39 cellular contexts compared by ENCODE assay signal in genomic region chr1:163278602-163279001, GRCh38. TPM values are rescaled to one million over a fixed set of nuclear protein-coding genes. Genes with fewer than 3 reads are reported as not detected.
"Had no signal": no experiment of that assay in that cellular context is flagged by ENCODE, and none has a peak within 500 bp of the region (broad histone marks: within the 10 kb centered on the region; RNA-seq: fewer than 3 reads in every experiment).

No MANE protein-coding gene starts in this region.

- H3K27ac Mint-ChIP-seq: activated naive CD4-positive, alpha-beta T cell treated with anti-CD3 and anti-CD28 coated beads for 36 hours; activated naive CD4-positive, alpha-beta T cell treated with anti-CD3 and anti-CD28 coated beads, Interleukin-2, amount 10 ng/mL, durations not matched to agents 7 days and 5 days; activated naive CD4-positive, alpha-beta T cell treated with anti-CD3 and anti-CD28 coated beads, Interleukin-2, amount 50 U/mL, for 24 hours; activated naive CD4-positive, alpha-beta T cell treated with anti-CD3 and anti-CD28 coated beads, Interleukin-2, amount 50 U/mL, for 72 hours; activated naive CD8-positive, alpha-beta T cell; activated naive CD8-positive, alpha-beta T cell treated with anti-CD3 and anti-CD28 coated beads for 36 hours; activated naive CD8-positive, alpha-beta T cell treated with anti-CD3 and anti-CD28 coated beads, Interleukin-2, amount 10 ng/mL, durations not matched to agents 7 days and 5 days; activated naive CD8-positive, alpha-beta T cell treated with anti-CD3 and anti-CD28 coated beads, Interleukin-2, amount 50 U/mL, for 24 hours; activated T-cell treated with anti-CD3 and anti-CD28 coated beads, Interleukin-2, amount 50 U/mL, for 24 hours; activated T-helper 1 cell treated with anti-CD3 and anti-CD28 coated beads, Interleukin-12 subunit alpha, Interleukin-12 subunit beta, Interleukin-2, Interleukin-4 antibody, amounts not matched to agents 30 ng/mL and 10 ng/mL and 1 ng/mL, durations not matched to agents 14 hours and 24 hours and 36 hours; activated T-helper 17 cell treated with anti-CD3 and anti-CD28 coated beads, Interleukin-2, amount 50 U/mL, for 72 hours; activated T-helper 2 cell treated with anti-CD3 and anti-CD28 coated beads, Interferon-gamma antibody, Interleukin-2, Interleukin-4, amounts not matched to agents 10 μg/mL and 5 μg/mL and 100 μg/mL, durations not matched to agents 14 hours and 24 hours and 36 hours; brain had no signal

- H3K27me3 ChIP-seq: adrenal gland, ascending aorta, body of pancreas, brain microvascular endothelial cell, breast epithelium, cardiac muscle cell had no signal

- H3K27me3 Mint-ChIP-seq: activated naive CD4-positive, alpha-beta T cell treated with anti-CD3 and anti-CD28 coated beads, Interleukin-2, amount 10 ng/mL, durations not matched to agents 7 days and 5 days; activated naive CD4-positive, alpha-beta T cell treated with anti-CD3 and anti-CD28 coated beads, Interleukin-2, amount 50 U/mL, for 24 hours; activated naive CD8-positive, alpha-beta T cell; activated naive CD8-positive, alpha-beta T cell treated with anti-CD3 and anti-CD28 coated beads for 36 hours; activated naive CD8-positive, alpha-beta T cell treated with anti-CD3 and anti-CD28 coated beads, Interleukin-2, amount 10 ng/mL, durations not matched to agents 7 days and 5 days; activated naive CD8-positive, alpha-beta T cell treated with anti-CD3 and anti-CD28 coated beads, Interleukin-2, amount 50 U/mL, for 24 hours; activated T-cell treated with anti-CD3 and anti-CD28 coated beads, Interleukin-2, amount 50 U/mL, for 24 hours; activated T-helper 17 cell treated with anti-CD3 and anti-CD28 coated beads, Interleukin-2, amount 50 U/mL, for 72 hours; brain; central memory CD8-positive, alpha-beta T cell had no signal

- H3K4me3 Mint-ChIP-seq: activated naive CD4-positive, alpha-beta T cell treated with anti-CD3 and anti-CD28 coated beads for 36 hours; activated naive CD4-positive, alpha-beta T cell treated with anti-CD3 and anti-CD28 coated beads, Interleukin-2, amount 10 ng/mL, durations not matched to agents 7 days and 5 days; activated naive CD4-positive, alpha-beta T cell treated with anti-CD3 and anti-CD28 coated beads, Interleukin-2, amount 50 U/mL, for 24 hours; activated naive CD8-positive, alpha-beta T cell; activated naive CD8-positive, alpha-beta T cell treated with anti-CD3 and anti-CD28 coated beads for 36 hours; activated naive CD8-positive, alpha-beta T cell treated with anti-CD3 and anti-CD28 coated beads, Interleukin-2, amount 10 ng/mL, durations not matched to agents 7 days and 5 days; activated naive CD8-positive, alpha-beta T cell treated with anti-CD3 and anti-CD28 coated beads, Interleukin-2, amount 50 U/mL, for 24 hours; activated T-cell treated with anti-CD3 and anti-CD28 coated beads, Interleukin-2, amount 50 U/mL, for 24 hours; activated T-cell treated with anti-CD3 and anti-CD28 coated beads, Interleukin-2, amount 50 U/mL, for 4 hours; activated T-cell treated with anti-CD3 and anti-CD28 coated beads, Interleukin-2, amount 50 U/mL, for 72 hours; activated T-helper 1 cell treated with anti-CD3 and anti-CD28 coated beads, Interleukin-12 subunit alpha, Interleukin-12 subunit beta, Interleukin-2, Interleukin-4 antibody, amounts not matched to agents 30 ng/mL and 10 ng/mL and 1 ng/mL, durations not matched to agents 14 hours and 24 hours and 36 hours; activated T-helper 17 cell treated with anti-CD3 and anti-CD28 coated beads, Interleukin-2, amount 50 U/mL, for 72 hours; brain; central memory CD8-positive, alpha-beta T cell had no signal

- H3K4me1 ChIP-seq: adrenal gland, body of pancreas, breast epithelium had no signal

- H3K4me3 ChIP-seq: adrenal gland, ascending aorta, body of pancreas, breast epithelium, cardiac muscle cell had no signal

- H3K9me3 ChIP-seq: body of pancreas had no signal

- DNase-seq: activated effector memory CD4-positive, alpha-beta T cell treated with anti-CD3 and anti-CD28 coated beads, Interleukin-2, amount 50 U/mL, for 16 hours; activated effector memory CD4-positive, alpha-beta T cell treated with Interleukin-2 at 50 U/mL for 16 hours; activated gamma-delta T cell; activated gamma-delta T cell treated with Interleukin-2 at 50 U/mL for 16 hours; activated naive CD4-positive, alpha-beta T cell; activated naive CD4-positive, alpha-beta T cell treated with anti-CD3 and anti-CD28 coated beads for 36 hours; activated naive CD4-positive, alpha-beta T cell treated with anti-CD3 and anti-CD28 coated beads, Interleukin-2, amount 10 ng/mL, durations not matched to agents 7 days and 5 days; activated naive CD4-positive, alpha-beta T cell treated with anti-CD3 and anti-CD28 coated beads, Interleukin-2, amount 50 U/mL, for 16 hours; activated naive CD4-positive, alpha-beta T cell treated with Interleukin-2 at 50 U/mL for 16 hours; activated naive CD8-positive, alpha-beta T cell treated with anti-CD3 and anti-CD28 coated beads for 36 hours; activated naive CD8-positive, alpha-beta T cell treated with anti-CD3 and anti-CD28 coated beads, Interleukin-2, amount 10 ng/mL, durations not matched to agents 7 days and 5 days; activated naive CD8-positive, alpha-beta T cell treated with anti-CD3 and anti-CD28 coated beads, Interleukin-2, amount 50 U/mL, for 24 hours; activated T-cell treated with anti-CD3 and anti-CD28 coated beads, Interleukin-2, amount 50 U/mL, for 24 hours; activated T-cell treated with anti-CD3 and anti-CD28 coated beads, Interleukin-2, amount 50 U/mL, for 4 hours; activated T-cell treated with anti-CD3 and anti-CD28 coated beads, Interleukin-2, amount 50 U/mL, for 48 hours; activated T-cell treated with anti-CD3 and anti-CD28 coated beads, Interleukin-2, amount 50 U/mL, for 72 hours; adrenal gland; amniotic stem cell; amygdala; anterior cingulate cortex; aorta; body of pancreas; brain microvascular endothelial cell; caudate nucleus; central memory CD4-positive, alpha-beta T cell; cerebellar nuclear complex had no signal

- H3K4me1 Mint-ChIP-seq: activated naive CD4-positive, alpha-beta T cell treated with anti-CD3 and anti-CD28 coated beads, Interleukin-2, amount 10 ng/mL, durations not matched to agents 7 days and 5 days; activated naive CD4-positive, alpha-beta T cell treated with anti-CD3 and anti-CD28 coated beads, Interleukin-2, amount 50 U/mL, for 24 hours; activated naive CD8-positive, alpha-beta T cell treated with anti-CD3 and anti-CD28 coated beads for 36 hours; activated naive CD8-positive, alpha-beta T cell treated with anti-CD3 and anti-CD28 coated beads, Interleukin-2, amount 10 ng/mL, durations not matched to agents 7 days and 5 days; activated naive CD8-positive, alpha-beta T cell treated with anti-CD3 and anti-CD28 coated beads, Interleukin-2, amount 50 U/mL, for 24 hours; activated T-helper 17 cell treated with anti-CD3 and anti-CD28 coated beads, Interleukin-2, amount 50 U/mL, for 72 hours; brain; central memory CD8-positive, alpha-beta T cell had no signal

- FAIRE-seq: astrocyte, bronchial epithelial cell had no signal

- H3K27ac ChIP-seq: adrenal gland, ascending aorta, body of pancreas, brain microvascular endothelial cell, breast epithelium, cardiac muscle cell had no signal

- ATAC-seq: activated naive CD4-positive, alpha-beta T cell treated with anti-CD3 and anti-CD28 coated beads, Interleukin-2, amount 50 U/mL, for 72 hours; activated naive CD8-positive, alpha-beta T cell treated with anti-CD3 and anti-CD28 coated beads, Interleukin-2, amount 50 U/mL, for 24 hours; activated T-cell treated with anti-CD3 and anti-CD28 coated beads, Interleukin-2, amount 50 U/mL, for 4 hours; activated T-cell treated with anti-CD3 and anti-CD28 coated beads, Interleukin-2, amount 50 U/mL, for 72 hours; activated T-helper 17 cell treated with anti-CD3 and anti-CD28 coated beads, Interleukin-2, amount 50 U/mL, for 72 hours; body of pancreas had no signal

- H3K36me3 ChIP-seq: adrenal gland, ascending aorta, brain microvascular endothelial cell, breast epithelium, cardiac muscle cell had no signal

RNA-seq across cellular contexts. Expression of gene NUF2, which starts 43.2 kb away (rescaled TPM):
- total RNA-seq: ascending aorta had no signal
